In the genomic region with DNA sequence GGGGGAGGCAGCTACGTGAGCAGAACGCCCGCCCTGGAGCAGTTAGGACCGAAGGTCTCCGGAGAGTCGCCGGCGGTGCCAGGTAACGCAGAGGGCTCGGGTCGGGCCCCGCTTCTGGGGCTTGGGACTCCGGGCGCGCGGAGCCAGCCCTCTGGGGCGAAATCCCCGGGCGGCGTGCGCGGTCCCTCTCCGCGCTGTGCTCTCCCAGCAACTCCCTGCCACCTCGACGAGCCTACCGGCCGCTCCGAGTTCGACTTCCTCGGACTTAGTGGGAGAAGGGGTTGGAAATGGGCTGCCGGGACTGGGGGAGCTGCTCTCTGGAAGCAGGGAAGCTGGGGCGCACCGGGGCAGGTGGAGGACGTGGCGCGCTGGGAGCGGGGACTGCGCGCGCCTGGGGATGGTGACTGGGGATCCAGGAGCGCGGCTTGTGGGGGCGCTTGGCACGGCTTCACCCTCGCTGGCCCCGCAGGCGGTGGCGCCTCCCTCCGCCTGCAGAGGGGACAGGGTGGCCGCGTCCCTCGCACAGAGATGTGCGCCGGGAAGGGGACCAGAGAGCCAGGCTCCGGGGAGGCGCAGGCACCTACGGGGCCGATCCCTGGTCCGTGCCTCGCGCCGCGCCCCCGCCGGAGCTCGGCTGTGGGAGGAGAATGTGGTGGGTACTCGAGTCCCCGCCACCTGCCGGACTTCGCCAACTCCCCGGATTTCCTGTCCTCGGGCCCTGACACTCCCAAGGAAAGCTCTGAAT, we compare ENCODE assay signal across 9 cellular contexts. TPM values are rescaled to one million over a fixed set of nuclear protein-coding genes. Genes with fewer than 3 reads are reported as not detected.
A peak's percentile ranks its signal among the peaks of the same experiment; 100 is the strongest.
DNase-seq lines count a peak whose midpoint lies in the region; ATAC-seq and TF ChIP-seq lines count a peak whose summit lies in the region.
"Had no signal": no experiment of that assay in that cellular context is flagged by ENCODE, and none has a peak within 500 bp of the region (broad histone marks: within the 10 kb centered on the region; RNA-seq: fewer than 3 reads in every experiment).

No MANE protein-coding gene starts in this region.

- no peaks in the 10 kb centered on the region for H3K9me3 ChIP-seq in endocrine pancreas (ENCODE audit: control insufficient read depth, low read length)
- no peaks in the 10 kb centered on the region for H3K9me3 ChIP-seq in lower lobe of right lung

- H3K4me1 ChIP-seq in endocrine pancreas (ENCODE audit: control insufficient read depth, insufficient read depth, low read length), result no peaks in the 10 kb centered on the region
- peaks cover 11% of the 10 kb centered on the region for H3K4me1 ChIP-seq in lower lobe of right lung
- no peaks in the 10 kb centered on the region for H3K4me1 ChIP-seq in urinary bladder (ENCODE audit: insufficient read depth)
- H3K4me1 ChIP-seq: BLaER1 treated with 17β-estradiol and CSF1 and Interleukin-3, amounts not matched to agents 10 nM and 100 nM had no signal

- WGBS in urinary bladder, result under 1% methylated on average over 73 of the region's 73 CpGs

- H3K36me3 ChIP-seq in endocrine pancreas (ENCODE audit: control insufficient read depth, insufficient read depth, low read length) (no peaks in the 10 kb centered on the region), lower lobe of right lung (no peaks in the 10 kb centered on the region), urinary bladder (ENCODE audit: insufficient read depth) (no peaks in the 10 kb centered on the region)
- H3K36me3 ChIP-seq: BLaER1 treated with 17β-estradiol and CSF1 and Interleukin-3, amounts not matched to agents 10 nM and 100 nM had no signal

- H3K27me3 ChIP-seq in endocrine pancreas (ENCODE audit: control insufficient read depth, insufficient read depth, low read length), result no peaks in the 10 kb centered on the region
- peaks cover 41% of the 10 kb centered on the region for H3K27me3 ChIP-seq in lower lobe of right lung (ENCODE audit: low read depth)
- H3K27me3 ChIP-seq: BLaER1 treated with 17β-estradiol and CSF1 and Interleukin-3, amounts not matched to agents 10 nM and 100 nM had no signal

- no peak overlapping the region for H3K4me3 ChIP-seq in endocrine pancreas (ENCODE audit: control insufficient read depth, insufficient read depth, low read length)
- peak overlapping the region; percentile 36 for H3K4me3 ChIP-seq in lower lobe of right lung
- H3K4me3 ChIP-seq in urinary bladder (ENCODE audit: low read depth, low read length), result peak overlapping the region; percentile 3
- H3K4me3 ChIP-seq: BLaER1 treated with 17β-estradiol and CSF1 and Interleukin-3, amounts not matched to agents 10 nM and 100 nM had no signal

- DNase-seq in NCI-H82 (lab: John Stamatoyannopoulos, UW) (peak; percentile 22), NCI-H82 treated with DMSO at 0.1 percent for 48 hours (lab: John Stamatoyannopoulos, UW; ENCODE audit: unreplicated experiment) (no peak), lower lobe of right lung (no peak), CD1c-positive myeloid dendritic cell (ENCODE audit: extremely low spot score) (no peak)

- ATAC-seq in lower lobe of right lung, result peak; percentile 12 to 40
- no peak for ATAC-seq in HG02759 (IDR thresholded peaks at IDR 0.05; ENCODE audit: unreplicated experiment)
- ATAC-seq in HG02852 (IDR thresholded peaks at IDR 0.05; ENCODE audit: unreplicated experiment), result no peak

- TF ChIP-seq CTCF in lower lobe of right lung (IDR thresholded peaks at IDR 0.05), result no peak

- intact Hi-C loops in lower lobe of right lung (cut with DNase I), result no loop called here

- H3K9ac ChIP-seq in endocrine pancreas (ENCODE audit: control insufficient read depth, insufficient read depth, low read length), result peak overlapping the region; percentile 1
- H3K9ac ChIP-seq: BLaER1 treated with 17β-estradiol and CSF1 and Interleukin-3, amounts not matched to agents 10 nM and 100 nM had no signal

- no peak overlapping the region for H3K27ac ChIP-seq in lower lobe of right lung
- no peak overlapping the region for H3K27ac ChIP-seq in urinary bladder (ENCODE audit: low read depth)
- H3K27ac ChIP-seq: BLaER1 treated with 17β-estradiol and CSF1 and Interleukin-3, amounts not matched to agents 10 nM and 100 nM had no signal

RNA-seq across cellular contexts. Expression of gene CDH20, which starts 0.7 kb away (rescaled TPM):
- 0.24 TPM for total RNA-seq in lower lobe of right lung
- total RNA-seq in urinary bladder, result 1.1 TPM
- 1.1 TPM for polyA plus RNA-seq in urinary bladder

Comparison
In these comparisons a context has a peak if more than half of its experiments do, and no peak if none do; other contexts are left out.
1. ATAC-seq: peak in lower lobe of right lung (2 of 2); none in HG02759 (single experiment) and HG02852 (single experiment).